23 cellular contexts compared by ENCODE assay signal in the genomic region with DNA sequence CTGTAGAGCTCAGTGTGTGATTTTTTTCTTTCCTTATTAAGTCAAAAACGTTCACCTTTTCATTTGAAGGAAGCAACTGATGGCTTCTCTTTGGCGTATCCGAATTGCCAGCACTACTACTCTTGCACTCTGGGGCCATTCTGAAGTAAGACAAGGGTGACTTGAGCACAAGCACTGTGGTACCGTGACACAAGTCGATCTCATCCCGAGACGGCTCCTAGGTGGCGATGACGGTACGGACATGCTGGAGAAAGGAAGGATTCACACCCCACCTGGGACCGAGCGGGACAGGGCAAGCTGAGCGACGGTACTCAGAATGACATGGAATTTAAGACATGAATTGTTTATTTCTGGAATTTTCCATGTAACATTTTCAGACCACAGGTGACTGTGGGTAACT.
"Had no signal": no experiment of that assay in that cellular context is flagged by ENCODE, and none has a peak within 500 bp of the region (broad histone marks: within the 10 kb centered on the region; RNA-seq: fewer than 3 reads in every experiment).

No MANE protein-coding gene starts in this region.

- H3K27ac Mint-ChIP-seq: naive thymus-derived CD4-positive, alpha-beta T cell; natural killer cell treated with Interleukin-12 subunit alpha and Interleukin-12 subunit beta and Interleukin-15 and Interleukin-18, amount 100 ng/mL, for 72 hours; stimulated activated effector memory CD8-positive, alpha-beta T cell treated with anti-CD3 and anti-CD28 coated beads, Interleukin-12 subunit alpha, Interleukin-12 subunit beta, amount 100 ng/mL, for 72 hours; stimulated activated naive CD8-positive, alpha-beta T cell treated with anti-CD3 and anti-CD28 coated beads, Interleukin-15, Interleukin-2, amounts not matched to agents 100 ng/mL and 50 ng/mL, for 24 hours had no signal

- H3K27me3 ChIP-seq: hepatocyte, left lung, ovary, suprapubic skin, upper lobe of right lung, uterus had no signal

- ATAC-seq: left colon; left lung; mucosa of descending colon; naive thymus-derived CD4-positive, alpha-beta T cell; natural killer cell treated with Interleukin-12 subunit alpha and Interleukin-12 subunit beta and Interleukin-15 and Interleukin-18, amount 100 ng/mL, for 72 hours; right cardiac atrium; stimulated activated effector memory CD8-positive, alpha-beta T cell treated with anti-CD3 and anti-CD28 coated beads, Interleukin-12 subunit alpha, Interleukin-12 subunit beta, amount 100 ng/mL, for 72 hours; upper lobe of right lung had no signal

- H3K4me3 Mint-ChIP-seq: naive thymus-derived CD4-positive, alpha-beta T cell; natural killer cell treated with Interleukin-12 subunit alpha and Interleukin-12 subunit beta and Interleukin-15 and Interleukin-18, amount 100 ng/mL, for 72 hours; stimulated activated effector memory CD8-positive, alpha-beta T cell treated with anti-CD3 and anti-CD28 coated beads, Interleukin-12 subunit alpha, Interleukin-12 subunit beta, amount 100 ng/mL, for 72 hours; stimulated activated naive CD8-positive, alpha-beta T cell treated with anti-CD3 and anti-CD28 coated beads, Interleukin-15, Interleukin-2, amounts not matched to agents 100 ng/mL and 50 ng/mL, for 24 hours had no signal

- H3K4me3 ChIP-seq: hepatocyte, left lung, lung, mucosa of descending colon, ovary, prostate gland, sigmoid colon, spleen, suprapubic skin, thoracic aorta, tibial artery, upper lobe of right lung, uterus had no signal

- DNase-seq: midbrain; naive thymus-derived CD4-positive, alpha-beta T cell; ovary; retina; right cardiac atrium; sigmoid colon; spleen; stimulated activated CD4-positive, alpha-beta T cell treated with anti-CD3 and anti-CD28 coated beads, Interleukin-4, amount 100 ng/mL, for 24 hours; stimulated activated naive CD4-positive, alpha-beta T cell; tibial artery; upper lobe of right lung; uterus had no signal

- H3K27ac ChIP-seq: left lung, ovary, prostate gland, sigmoid colon, spleen, suprapubic skin, thoracic aorta, tibial artery, upper lobe of right lung, uterus had no signal

- H3K4me1 ChIP-seq: left lung, prostate gland, sigmoid colon, spleen, suprapubic skin, tibial artery, upper lobe of right lung, uterus had no signal

- H3K36me3 Mint-ChIP-seq: natural killer cell treated with Interleukin-12 subunit alpha and Interleukin-12 subunit beta and Interleukin-15 and Interleukin-18, amount 100 ng/mL, for 72 hours; stimulated activated effector memory CD8-positive, alpha-beta T cell treated with anti-CD3 and anti-CD28 coated beads, Interleukin-12 subunit alpha, Interleukin-12 subunit beta, amount 100 ng/mL, for 72 hours had no signal

- H3K9me3 ChIP-seq: left lung, mucosa of descending colon, ovary, prostate gland, sigmoid colon, spleen, suprapubic skin, thoracic aorta, tibial artery, upper lobe of right lung, uterus had no signal

- H3K36me3 ChIP-seq: left lung, ovary, prostate gland, sigmoid colon, spleen, suprapubic skin, thoracic aorta, tibial artery, upper lobe of right lung, uterus had no signal

- H3K9me3 Mint-ChIP-seq: naive thymus-derived CD4-positive, alpha-beta T cell; natural killer cell treated with Interleukin-12 subunit alpha and Interleukin-12 subunit beta and Interleukin-15 and Interleukin-18, amount 100 ng/mL, for 72 hours; stimulated activated effector memory CD8-positive, alpha-beta T cell treated with anti-CD3 and anti-CD28 coated beads, Interleukin-12 subunit alpha, Interleukin-12 subunit beta, amount 100 ng/mL, for 72 hours; stimulated activated naive CD8-positive, alpha-beta T cell treated with anti-CD3 and anti-CD28 coated beads, Interleukin-15, Interleukin-2, amounts not matched to agents 100 ng/mL and 50 ng/mL, for 24 hours had no signal
